Comparison of ENCODE assay signal across 14 cellular contexts in the genomic region with DNA sequence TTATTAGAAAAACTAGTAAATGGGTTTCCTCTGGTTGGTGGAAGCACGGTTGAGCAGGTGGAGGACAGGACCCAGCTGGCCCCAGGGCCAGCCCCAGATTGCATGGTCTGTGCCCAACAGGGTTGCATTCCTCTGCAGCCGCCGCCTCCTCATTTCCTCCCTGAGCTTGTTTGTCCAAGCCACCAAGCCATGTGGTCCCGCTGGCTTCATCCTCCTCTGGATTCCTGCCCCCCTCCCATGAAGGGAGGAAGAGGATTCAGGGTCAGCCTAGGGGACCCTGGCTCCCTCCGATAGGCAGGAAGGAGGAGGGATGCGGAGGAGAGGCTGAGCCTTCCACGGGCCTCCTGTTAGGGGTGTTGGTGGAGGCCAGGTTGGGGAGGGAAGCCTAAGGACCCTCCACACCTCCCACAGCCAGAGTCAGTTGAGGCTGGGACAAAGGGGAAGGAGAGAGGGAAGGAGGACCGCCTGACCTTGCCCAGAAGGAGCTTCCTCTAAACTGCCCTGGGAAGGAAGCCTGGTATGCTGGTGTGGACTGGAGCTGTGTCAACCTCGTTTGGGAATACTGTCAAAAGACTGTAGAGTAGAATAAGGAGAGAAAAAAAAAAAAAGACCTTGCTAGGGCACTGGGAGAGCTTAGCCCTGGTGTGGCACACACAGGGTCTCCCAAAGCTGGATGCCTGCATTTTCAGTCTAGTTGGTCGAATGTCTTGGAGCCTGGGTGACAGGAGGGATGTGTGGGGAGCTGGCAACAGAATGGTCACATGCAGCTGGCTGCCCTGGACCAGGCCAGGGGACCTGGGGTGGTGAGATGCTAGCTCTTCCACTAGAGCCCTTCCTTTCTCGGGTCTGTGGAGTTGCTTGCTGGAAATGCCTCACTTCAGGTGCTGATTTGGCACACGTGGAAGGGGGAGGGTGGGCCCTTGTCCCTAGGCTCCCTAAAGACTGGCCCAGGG. TPM values are rescaled to one million over a fixed set of nuclear protein-coding genes. Genes with fewer than 3 reads are reported as not detected.
DNase-seq lines count a peak whose midpoint lies in the region; ATAC-seq and TF ChIP-seq lines count a peak whose summit lies in the region.
"Had no signal": no experiment of that assay in that cellular context is flagged by ENCODE, and none has a peak within 500 bp of the region (broad histone marks: within the 10 kb centered on the region; RNA-seq: fewer than 3 reads in every experiment).

No MANE protein-coding gene starts in this region.

- peaks cover 0 to 12% (median 6%) of the 10 kb centered on the region in 11 experiments; a peak in 8 of 22 replicates for H3K9me3 ChIP-seq in BLaER1 treated with 17β-estradiol and CSF1 and Interleukin-3, amounts not matched to agents 10 nM and 100 nM (replicated peaks in 1 of 11)
- no peaks in the 10 kb centered on the region for H3K9me3 ChIP-seq in testis
- H3K9me3 ChIP-seq: BE2C had no signal

- peak overlapping the region; percentile 7 to 66 (median 57); a peak in 20 of 22 replicates for H3K4me2 ChIP-seq in BLaER1 treated with 17β-estradiol and CSF1 and Interleukin-3, amounts not matched to agents 10 nM and 100 nM

- intact Hi-C loops in left ventricle myocardium superior (cut with micrococcal nuclease): no loop called here
- intact Hi-C loops in testis (cut with DNase I; ENCODE audit: low total_unique reads): no loop called here

- H3K9me3 Mint-ChIP-seq in activated T-helper 17 cell treated with anti-CD3 and anti-CD28 coated beads, Interleukin-2, amount 50 U/mL, for 72 hours: no peaks in the 10 kb centered on the region
- H3K9me3 Mint-ChIP-seq: activated B cell treated with CpG ODN at 0.5 μM for 24 hours; activated T-helper 1 cell treated with anti-CD3 and anti-CD28 coated beads, Interleukin-12 subunit alpha, Interleukin-12 subunit beta, Interleukin-2, Interleukin-4 antibody, amounts not matched to agents 30 ng/mL and 10 ng/mL and 1 ng/mL, durations not matched to agents 14 hours and 24 hours and 36 hours; memory B cell had no signal

- H3K4me1 ChIP-seq in BLaER1 treated with 17β-estradiol and CSF1 and Interleukin-3, amounts not matched to agents 10 nM and 100 nM: peaks cover 12 to 31% (median 28%) of the 10 kb centered on the region in 10 experiments
- peaks cover 11% of the 10 kb centered on the region for H3K4me1 ChIP-seq in testis
- H3K4me1 ChIP-seq: BE2C had no signal

- H3K27ac Mint-ChIP-seq in activated T-helper 17 cell treated with anti-CD3 and anti-CD28 coated beads, Interleukin-2, amount 50 U/mL, for 72 hours: peak overlapping the region; percentile 18
- H3K27ac Mint-ChIP-seq: activated B cell treated with CpG ODN at 0.5 μM for 24 hours; activated T-helper 1 cell treated with anti-CD3 and anti-CD28 coated beads, Interleukin-12 subunit alpha, Interleukin-12 subunit beta, Interleukin-2, Interleukin-4 antibody, amounts not matched to agents 30 ng/mL and 10 ng/mL and 1 ng/mL, durations not matched to agents 14 hours and 24 hours and 36 hours; memory B cell had no signal

- peaks cover 0 to 33% (median 16%) of the 10 kb centered on the region in 11 experiments; a peak in 12 of 22 replicates for H3K36me3 ChIP-seq in BLaER1 treated with 17β-estradiol and CSF1 and Interleukin-3, amounts not matched to agents 10 nM and 100 nM
- no peaks in the 10 kb centered on the region for H3K36me3 ChIP-seq in testis (ENCODE audit: low read depth, missing control alignments)

- no peaks in the 10 kb centered on the region for H3K27me3 Mint-ChIP-seq in activated T-helper 17 cell treated with anti-CD3 and anti-CD28 coated beads, Interleukin-2, amount 50 U/mL, for 72 hours
- H3K27me3 Mint-ChIP-seq: activated B cell treated with CpG ODN at 0.5 μM for 24 hours had no signal

- H3K27ac ChIP-seq in BLaER1 treated with 17β-estradiol and CSF1 and Interleukin-3, amounts not matched to agents 10 nM and 100 nM: no peak overlapping the region
- peak overlapping the region in 1 of 2 donors; percentile 17 for H3K27ac ChIP-seq in testis
- H3K27ac ChIP-seq: HL-60 had no signal

- DNase-seq in left ventricle myocardium superior (no peak), renal cortical epithelial cell (ENCODE audit: low read depth) (peak; percentile 47), SW480 (ENCODE audit: low spot score) (no peak), testis (no peak), MV-4-11 (lab: John Stamatoyannopoulos, UW) (no peak)
- DNase-seq: activated B cell treated with CpG ODN at 0.5 μM for 24 hours, BE2C, NCI-H510A had no signal

- ATAC-seq in activated T-helper 17 cell treated with anti-CD3 and anti-CD28 coated beads, Interleukin-2, amount 50 U/mL, for 72 hours (replicated peaks): no peak
- ATAC-seq in left ventricle myocardium superior: peak; percentile 35
- ATAC-seq in GM21526 (IDR thresholded peaks at IDR 0.05; ENCODE audit: low FRiP score, unreplicated experiment): no peak

- no peak overlapping the region for H3K4me3 ChIP-seq in BLaER1 treated with 17β-estradiol and CSF1 and Interleukin-3, amounts not matched to agents 10 nM and 100 nM
- no peak overlapping the region for H3K4me3 ChIP-seq in testis

- no peak for TF ChIP-seq CTCF in testis (IDR thresholded peaks at IDR 0.05)

- H3K4me1 Mint-ChIP-seq in activated T-helper 17 cell treated with anti-CD3 and anti-CD28 coated beads, Interleukin-2, amount 50 U/mL, for 72 hours: peaks cover 26% of the 10 kb centered on the region
- H3K4me1 Mint-ChIP-seq: activated B cell treated with CpG ODN at 0.5 μM for 24 hours, memory B cell had no signal

- TF ChIP-seq POLR2A in testis (IDR thresholded peaks at IDR 0.05): no peak

- no peaks in the 10 kb centered on the region for H3K27me3 ChIP-seq in BLaER1 treated with 17β-estradiol and CSF1 and Interleukin-3, amounts not matched to agents 10 nM and 100 nM
- no peaks in the 10 kb centered on the region for H3K27me3 ChIP-seq in testis
- H3K27me3 ChIP-seq: BE2C had no signal

- no peak overlapping the region for H3K4me3 Mint-ChIP-seq in activated T-helper 17 cell treated with anti-CD3 and anti-CD28 coated beads, Interleukin-2, amount 50 U/mL, for 72 hours
- H3K4me3 Mint-ChIP-seq: activated B cell treated with CpG ODN at 0.5 μM for 24 hours; activated T-helper 1 cell treated with anti-CD3 and anti-CD28 coated beads, Interleukin-12 subunit alpha, Interleukin-12 subunit beta, Interleukin-2, Interleukin-4 antibody, amounts not matched to agents 30 ng/mL and 10 ng/mL and 1 ng/mL, durations not matched to agents 14 hours and 24 hours and 36 hours; memory B cell had no signal

- H3K36me3 Mint-ChIP-seq in activated T-helper 17 cell treated with anti-CD3 and anti-CD28 coated beads, Interleukin-2, amount 50 U/mL, for 72 hours (ENCODE audit: low read depth): peaks cover 29% of the 10 kb centered on the region
- H3K36me3 Mint-ChIP-seq: memory B cell had no signal

- H3K9ac ChIP-seq in BLaER1 treated with 17β-estradiol and CSF1 and Interleukin-3, amounts not matched to agents 10 nM and 100 nM: no peak overlapping the region

- H4K20me1 ChIP-seq in BLaER1 treated with 17β-estradiol and CSF1 and Interleukin-3, amounts not matched to agents 10 nM and 100 nM: no peaks in the 10 kb centered on the region

- WGBS in testis, 2 donors: 35 to 55% methylated on average over 12 of the region's 12 CpGs

RNA-seq across cellular contexts. Expression of gene PLEKHG3, which starts 42.4 kb away (rescaled TPM):
- 10 to 100 TPM; 17.2 to 19.2 TPM for total RNA-seq in activated T-helper 17 cell treated with anti-CD3 and anti-CD28 coated beads, Interleukin-2, amount 50 U/mL, for 72 hours
- 22.0 TPM for total RNA-seq in left ventricle myocardium superior
- total RNA-seq in renal cortical epithelial cell: 68.9 and 119 TPM in 2 replicates
- total RNA-seq in testis: 10 to 100 TPM; 20.1 to 20.6 TPM
- polyA plus RNA-seq in testis (ENCODE audit: insufficient read depth, low read depth, low replicate concordance): 21.6 TPM
